In genomic region chr20:10115021-10115420, GRCh38 we compare ENCODE assay signal across 14 cellular contexts.
DNase-seq lines count a peak whose midpoint lies in the region; FAIRE-seq and TF ChIP-seq lines count a peak whose summit lies in the region.
"Had no signal": no experiment of that assay in that cellular context is flagged by ENCODE, and none has a peak within 500 bp of the region (broad histone marks: within the 10 kb centered on the region; RNA-seq: fewer than 3 reads in every experiment).

No MANE protein-coding gene starts in this region.

- DNase-seq in AG08396 (ENCODE audit: low spot score): peak; percentile 45
- peak; percentile 71 for DNase-seq in HS-5 (ENCODE audit: low read depth)
- peak; percentile 88 for DNase-seq in amniotic epithelial cell (ENCODE audit: low read depth)
- peak; percentile 53 for DNase-seq in keratinocyte (ENCODE audit: low read depth, low spot score)
- DNase-seq in stimulated activated CD4-positive, alpha-beta T cell treated with anti-CD3 and anti-CD28 coated beads, Interleukin-2, amount 100 ng/mL, for 48 hours: no peak
- DNase-seq in NOMO-1 (lab: John Stamatoyannopoulos, UW; ENCODE audit: unreplicated experiment in 2 of 2): no peak
- no peak for DNase-seq in ascending aorta (ENCODE audit: low spot score in 2 of 2)
- DNase-seq in GM13976 (ENCODE audit: low spot score): no peak
- DNase-seq: activated CD4-positive, alpha-beta memory T cell treated with anti-CD3 and anti-CD28 coated beads for 36 hours; activated naive CD4-positive, alpha-beta T cell treated with Interleukin-2 at 50 U/mL for 16 hours; cortex of kidney; foreskin melanocyte; islet precursor cell; stimulated activated naive CD4-positive, alpha-beta T cell had no signal

- no peaks in the 10 kb centered on the region for H3K9me3 ChIP-seq in keratinocyte (ENCODE audit: control insufficient read depth, low read depth, low read length)
- no peaks in the 10 kb centered on the region for H3K9me3 ChIP-seq in ascending aorta

- H3K79me2 ChIP-seq in keratinocyte (ENCODE audit: control insufficient read depth, insufficient read depth, low read length): no peaks in the 10 kb centered on the region

- H3K9ac ChIP-seq in keratinocyte (ENCODE audit: control insufficient read depth, extremely low read depth, insufficient read depth, low read length): no peak overlapping the region

- H3K27ac ChIP-seq in keratinocyte (ENCODE audit: control insufficient read depth, insufficient read depth, low read length): no peak overlapping the region
- H3K27ac ChIP-seq in ascending aorta: no peak overlapping the region

- H3K27me3 ChIP-seq in keratinocyte (ENCODE audit: control insufficient read depth, extremely low read depth, insufficient read depth, low read length) (no peaks in the 10 kb centered on the region), ascending aorta (no peaks in the 10 kb centered on the region)

- TF ChIP-seq CTCF in keratinocyte (optimal IDR thresholded peaks at IDR 0.05 in 1 of 3, IDR thresholded peaks at IDR 0.05 in 1 of 3, conservative IDR thresholded peaks at IDR 0.05 in 1 of 3; ENCODE audit: extremely low read depth in 1 of 3, insufficient read depth in 2 of 3, low read length in 3 of 3) (no peak), ascending aorta (IDR thresholded peaks at IDR 0.05) (no peak), GM13976 (IDR thresholded peaks at IDR 0.05; ENCODE audit: borderline replicate concordance, control extremely low read depth, extremely low read depth, insufficient read depth, missing control alignments) (no peak)

- dilution Hi-C loops in keratinocyte (cut with MboI; ENCODE audit: extremely low pct_ligation_motif_present, low sequenced_read_pairs): no loop called here

- no peak overlapping the region for H3K4me2 ChIP-seq in keratinocyte (ENCODE audit: control insufficient read depth, extremely low read depth, insufficient read depth, low read depth, low read length)

- intact Hi-C loops in ascending aorta (cut with DNase I): no loop called here

- H3K9me1 ChIP-seq in keratinocyte (ENCODE audit: control insufficient read depth, extremely low read depth, insufficient read depth, low read length): no peaks in the 10 kb centered on the region

- H3K4me3 ChIP-seq in keratinocyte (ENCODE audit: control insufficient read depth in 2 of 3, extremely low read depth in 1 of 3, insufficient read depth in 2 of 3, low read depth in 1 of 3, low read length in 3 of 3) (no peak overlapping the region), ascending aorta (no peak overlapping the region)

- in situ Hi-C loops in GM13976 (cut with MboI; ENCODE audit: low sequenced_read_pairs, unreplicated experiment): no loop called here

- FAIRE-seq in keratinocyte (lab: Jason Lieb, UNC): peak; percentile 83

- no peaks in the 10 kb centered on the region for H4K20me1 ChIP-seq in keratinocyte (ENCODE audit: control insufficient read depth, extremely low read depth, insufficient read depth, low read length)

- no peak overlapping the region for H2AFZ ChIP-seq in keratinocyte (ENCODE audit: control insufficient read depth, low read length)

- H3K36me3 ChIP-seq in keratinocyte (ENCODE audit: control insufficient read depth in 2 of 2, extremely low read depth in 1 of 2, insufficient read depth in 2 of 2, low read length in 2 of 2) (no peaks in the 10 kb centered on the region), ascending aorta (no peaks in the 10 kb centered on the region)

- H3K4me1 ChIP-seq in keratinocyte (ENCODE audit: control insufficient read depth, extremely low read depth, insufficient read depth, low read length) (peaks cover 36% of the 10 kb centered on the region), ascending aorta (no peaks in the 10 kb centered on the region)

Comparison
In these comparisons a context has a peak if more than half of its experiments do, and no peak if none do; other contexts are left out.
1. DNase-seq: peak in AG08396 (single experiment), HS-5 (single experiment), amniotic epithelial cell (single experiment) and keratinocyte (single experiment); none in stimulated activated CD4-positive, alpha-beta T cell treated with anti-CD3 and anti-CD28 coated beads, Interleukin-2, amount 100 ng/mL, for 48 hours (0 of 2), NOMO-1 (0 of 2), ascending aorta (0 of 2) and GM13976 (single experiment).